In genomic region chr2:185618630-185619029, GRCh38 we compare ENCODE assay signal across 15 cellular contexts.
DNase-seq lines count a peak whose midpoint lies in the region; ATAC-seq, FAIRE-seq and TF ChIP-seq lines count a peak whose summit lies in the region.
"Had no signal": no experiment of that assay in that cellular context is flagged by ENCODE, and none has a peak within 500 bp of the region (broad histone marks: within the 10 kb centered on the region; RNA-seq: fewer than 3 reads in every experiment).

No MANE protein-coding gene starts in this region.

- peaks cover 26% of the 10 kb centered on the region for H3K9me3 Mint-ChIP-seq in mesothelial cell of epicardium

- H3K4me3 Mint-ChIP-seq in mesothelial cell of epicardium: no peak overlapping the region
- H3K4me3 Mint-ChIP-seq: immature natural killer cell had no signal

- DNase-seq in H54 (ENCODE audit: insufficient read length, low spot score): no peak
- DNase-seq in NCI-H69 (lab: John Stamatoyannopoulos, UW): peak; percentile 22
- peak; percentile 53 for DNase-seq in bronchial epithelial cell (ENCODE audit: low read depth)
- DNase-seq in mesothelial cell of epicardium (ENCODE audit: low spot score in 2 of 2, unreplicated experiment in 2 of 2): no peak
- DNase-seq in trophoblast cell: no peak
- no peak for DNase-seq in NCI-H146 (lab: John Stamatoyannopoulos, UW)
- no peak for DNase-seq in NCI-H1694 (lab: John Stamatoyannopoulos, UW)
- DNase-seq: activated gamma-delta T cell; DMS153; effector memory CD4-positive, alpha-beta T cell; foreskin melanocyte; immature natural killer cell; MV-4-11 had no signal

- no peaks in the 10 kb centered on the region for H3K4me1 ChIP-seq in trophoblast cell (ENCODE audit: control insufficient read depth in 1 of 2, insufficient read depth in 2 of 2, low read length in 2 of 2)

- no peak overlapping the region for H3K4ac ChIP-seq in trophoblast cell (ENCODE audit: low read depth, low read length)

- no peaks in the 10 kb centered on the region for H3K27me3 Mint-ChIP-seq in mesothelial cell of epicardium (ENCODE audit: low read depth)

- WGBS in trophoblast cell (ENCODE audit: extremely low coverage, insufficient coverage, insufficient read length): no CpG with 5 or more reads among the region's 1 CpG

- H3K4me1 Mint-ChIP-seq in mesothelial cell of epicardium: peaks cover 9% of the 10 kb centered on the region
- H3K4me1 Mint-ChIP-seq: immature natural killer cell had no signal

- no peak for TF ChIP-seq POLR2A in H54 (IDR thresholded peaks at IDR 0.05; ENCODE audit: low read depth, low read length)

- no peak overlapping the region for H3K27ac ChIP-seq in trophoblast cell (ENCODE audit: low read depth, low read length)
- H3K27ac ChIP-seq: cardiac muscle cell had no signal

- no peaks in the 10 kb centered on the region for H3K79me1 ChIP-seq in trophoblast cell (ENCODE audit: low read length)

- H4K8ac ChIP-seq in trophoblast cell (ENCODE audit: low read depth, low read length): no peak overlapping the region

- H3K9ac ChIP-seq in trophoblast cell (ENCODE audit: low read length): no peak overlapping the region

- no peaks in the 10 kb centered on the region for H3K79me2 ChIP-seq in trophoblast cell (ENCODE audit: control insufficient read depth, insufficient read depth, low read length, poor library complexity)

- no peak overlapping the region for H2BK12ac ChIP-seq in trophoblast cell (ENCODE audit: low read length)

- H4K12ac ChIP-seq in trophoblast cell (ENCODE audit: low read depth, low read length): no peak overlapping the region

- peak overlapping the region; percentile 16 for H3K27ac Mint-ChIP-seq in mesothelial cell of epicardium
- H3K27ac Mint-ChIP-seq: immature natural killer cell had no signal

- H2AK5ac ChIP-seq in trophoblast cell (ENCODE audit: low read length): no peak overlapping the region

- no peak overlapping the region for H3K23ac ChIP-seq in trophoblast cell (ENCODE audit: low read length)

- no peak overlapping the region for H3K4me2 ChIP-seq in trophoblast cell (ENCODE audit: low read length)

- no peak overlapping the region for H3K18ac ChIP-seq in trophoblast cell (ENCODE audit: low read length)

- no peak overlapping the region for H3K14ac ChIP-seq in trophoblast cell (ENCODE audit: low read length)

- no peak overlapping the region for H2BK120ac ChIP-seq in trophoblast cell (ENCODE audit: insufficient read depth, low read length, poor library complexity)

- no peak for TF ChIP-seq CTCF in bronchial epithelial cell (IDR thresholded peaks at IDR 0.05; ENCODE audit: insufficient read depth, low read length, severe bottlenecking)
- no peak for TF ChIP-seq CTCF in mesothelial cell of epicardium (IDR thresholded peaks at IDR 0.05; ENCODE audit: unreplicated experiment)

- H3K4me3 ChIP-seq in bronchial epithelial cell (ENCODE audit: low read depth, low read length) (no peak overlapping the region), trophoblast cell (ENCODE audit: low read depth, low read length) (no peak overlapping the region)
- H3K4me3 ChIP-seq: cardiac muscle cell had no signal

- H2AFZ ChIP-seq in trophoblast cell (ENCODE audit: insufficient read depth, low read length, poor library complexity): no peak overlapping the region

- H3K27me3 ChIP-seq in bronchial epithelial cell (ENCODE audit: control insufficient read depth, insufficient read depth, low read length) (no peaks in the 10 kb centered on the region), trophoblast cell (ENCODE audit: insufficient read depth, low read length) (no peaks in the 10 kb centered on the region)
- H3K27me3 ChIP-seq: cardiac muscle cell had no signal

- ATAC-seq in HG02981 (IDR thresholded peaks at IDR 0.05; ENCODE audit: unreplicated experiment): no peak

- H2BK5ac ChIP-seq in trophoblast cell (ENCODE audit: low read depth, low read length, poor library complexity): no peak overlapping the region

- peaks cover 9% of the 10 kb centered on the region for H3K36me3 Mint-ChIP-seq in mesothelial cell of epicardium
- H3K36me3 Mint-ChIP-seq: immature natural killer cell had no signal

- H3K36me3 ChIP-seq in bronchial epithelial cell (ENCODE audit: control insufficient read depth, insufficient read depth, low read length) (no peaks in the 10 kb centered on the region), trophoblast cell (ENCODE audit: control insufficient read depth in 1 of 2, insufficient read depth in 2 of 2, low read length in 2 of 2) (no peaks in the 10 kb centered on the region)
- H3K36me3 ChIP-seq: cardiac muscle cell had no signal

- no peaks in the 10 kb centered on the region for H3K9me3 ChIP-seq in trophoblast cell (ENCODE audit: insufficient read depth, low read depth, low read length)

- peak; percentile 15 for FAIRE-seq in H54 (lab: Jason Lieb, UNC)
- FAIRE-seq in bronchial epithelial cell (lab: Jason Lieb, UNC): peak; percentile 36

- H4K91ac ChIP-seq in trophoblast cell (ENCODE audit: low read depth, low read length): no peak overlapping the region

Comparison
In these comparisons a context has a peak if more than half of its experiments do, and no peak if none do; other contexts are left out.
1. DNase-seq: peak in NCI-H69 (single experiment) and bronchial epithelial cell (single experiment); none in H54 (single experiment), mesothelial cell of epicardium (0 of 2), trophoblast cell (0 of 2), NCI-H146 (single experiment) and NCI-H1694 (single experiment).